Comparison of ENCODE assay signal across 8 cellular contexts in the genomic region with DNA sequence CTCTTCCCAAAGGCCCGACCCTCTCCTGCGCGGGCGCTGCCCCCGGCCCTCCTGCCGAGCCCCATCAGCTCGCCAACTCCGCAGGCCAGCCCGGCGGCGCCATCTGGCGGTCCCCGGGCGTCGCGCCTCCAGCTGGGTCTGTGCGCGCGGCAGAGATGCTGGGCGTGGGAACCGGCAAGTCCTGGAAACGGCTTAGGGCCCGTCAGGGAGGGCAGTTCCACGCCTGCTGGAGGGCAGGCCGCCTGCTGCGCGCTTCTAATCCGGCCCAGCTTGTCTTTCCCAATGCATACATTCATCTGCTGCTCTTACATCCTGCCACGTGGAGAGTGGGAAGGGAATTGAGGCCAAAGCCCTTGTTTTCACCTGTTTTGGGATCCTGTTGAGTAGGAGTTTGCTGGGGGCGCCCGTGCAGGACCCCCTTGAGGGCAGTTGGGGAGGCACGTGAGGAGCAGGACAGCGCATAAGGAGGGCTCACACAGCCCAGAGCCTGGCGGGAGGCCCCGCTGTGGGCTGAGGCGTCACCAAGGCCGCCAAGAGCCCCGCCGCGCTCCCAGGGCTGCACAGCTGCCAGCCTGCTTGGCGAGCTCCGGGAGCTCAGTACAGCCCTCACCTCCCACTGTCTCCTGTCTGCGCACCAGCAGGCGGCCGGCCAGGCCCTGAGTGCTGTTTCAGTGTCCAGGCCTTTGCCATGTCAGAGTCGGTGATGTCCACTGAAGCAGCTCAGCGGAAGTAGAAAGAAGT.
A peak's percentile ranks its signal among the peaks of the same experiment; 100 is the strongest.
DNase-seq lines count a peak whose midpoint lies in the region; ATAC-seq, FAIRE-seq and TF ChIP-seq lines count a peak whose summit lies in the region.

No MANE protein-coding gene starts in this region.

- H2AFZ ChIP-seq in astrocyte (ENCODE audit: low read depth, low read length) = peak overlapping the region; percentile 80

- in situ Hi-C loops in HAP-1 (cut with MboI; ENCODE audit: low sequenced_read_pairs) = no loop called here

- H3K4me1 Mint-ChIP-seq in CD14-positive monocyte (peaks cover 1% of the 10 kb centered on the region), astrocyte (ENCODE audit: low read depth, unreplicated experiment) (no peaks in the 10 kb centered on the region)

- no peaks in the 10 kb centered on the region for H3K79me2 ChIP-seq in astrocyte (ENCODE audit: insufficient read depth, low read length)

- ATAC-seq in HG03520 (IDR thresholded peaks at IDR 0.05; ENCODE audit: unreplicated experiment) = no peak

- no peaks in the 10 kb centered on the region for H4K20me1 ChIP-seq in astrocyte (ENCODE audit: insufficient read depth, low read length)

- H3K9ac ChIP-seq in astrocyte (ENCODE audit: low read length) = peak overlapping the region; percentile 67

- H3K4me3 ChIP-seq in HFF-Myc (replicated peaks; ENCODE audit: low read depth, low read length) (peak overlapping the region; percentile 11; the same call in 1 of the 2 replicates), astrocyte (ENCODE audit: insufficient read depth, low read depth, low read length) (peak overlapping the region; percentile 52), iPS-11a (ENCODE audit: low read depth, low read length) (peak overlapping the region; percentile 17), skin epidermis (peak overlapping the region in 6 of 7 experiments; percentile 4 to 23 (median 16)), HAP-1 (no peak overlapping the region)

- no peaks in the 10 kb centered on the region for H3K36me3 Mint-ChIP-seq in CD14-positive monocyte
- peaks cover 19% of the 10 kb centered on the region for H3K36me3 Mint-ChIP-seq in astrocyte (ENCODE audit: low read depth, unreplicated experiment)

- H3K27me3 ChIP-seq in astrocyte (ENCODE audit: insufficient read depth, low read length) (no peaks in the 10 kb centered on the region), HAP-1 (ENCODE audit: low read depth) (no peaks in the 10 kb centered on the region)

- peaks cover 0 to 2% (median 0%) of the 10 kb centered on the region in 7 donors for H3K9me3 Mint-ChIP-seq in CD14-positive monocyte
- no peaks in the 10 kb centered on the region for H3K9me3 Mint-ChIP-seq in astrocyte (ENCODE audit: unreplicated experiment)

- no peak overlapping the region for H3K27ac Mint-ChIP-seq in CD14-positive monocyte
- no peak overlapping the region for H3K27ac Mint-ChIP-seq in astrocyte (ENCODE audit: unreplicated experiment)

- no peak for FAIRE-seq in astrocyte (lab: Jason Lieb, UNC)

- TF ChIP-seq CTCF in CD14-positive monocyte (IDR thresholded peaks at IDR 0.05) = peak; percentile 71
- peak; percentile 93 for TF ChIP-seq CTCF in HFF-Myc (IDR thresholded peaks at IDR 0.05; ENCODE audit: low read depth, low read length, missing control alignments)
- TF ChIP-seq CTCF in astrocyte (IDR thresholded peaks at IDR 0.05; ENCODE audit: insufficient read depth, low read depth, low read length) = peak; percentile 57

- DNase-seq in CD14-positive monocyte (ENCODE audit: low spot score) (no peak), HFF-Myc (ENCODE audit: extremely low read depth, low read depth) (peak; percentile 22), T follicular helper cell (ENCODE audit: low read depth) (peak; percentile 35), astrocyte (ENCODE audit: low read depth) (peak; percentile 64), HAP-1 (ENCODE audit: low spot score in 2 of 2) (no peak)

- H3K9me3 ChIP-seq in astrocyte (ENCODE audit: insufficient read depth, low read depth, low read length) = no peaks in the 10 kb centered on the region
- no peaks in the 10 kb centered on the region for H3K9me3 ChIP-seq in HAP-1

- H3K27me3 Mint-ChIP-seq in CD14-positive monocyte (ENCODE audit: low read depth in 3 of 3) (peaks cover 7 to 8% (median 7%) of the 10 kb centered on the region in 3 donors), astrocyte (ENCODE audit: low read depth, unreplicated experiment) (peaks cover 7% of the 10 kb centered on the region)

- H3K4me3 Mint-ChIP-seq in CD14-positive monocyte (no peak overlapping the region), astrocyte (ENCODE audit: unreplicated experiment) (no peak overlapping the region)

- peaks cover 8% of the 10 kb centered on the region for H3K4me1 ChIP-seq in astrocyte (ENCODE audit: insufficient read depth, low read length)
- peaks cover 10% of the 10 kb centered on the region for H3K4me1 ChIP-seq in HAP-1

- H3K36me3 ChIP-seq in astrocyte (ENCODE audit: insufficient read depth, low read length) (no peaks in the 10 kb centered on the region), HAP-1 (replicated peaks) (no peaks in the 10 kb centered on the region)

- H3K4me2 ChIP-seq in astrocyte (ENCODE audit: low read length) = peak overlapping the region; percentile 84

- intact Hi-C loops in CD14-positive monocyte (cut with micrococcal nuclease) = no loop called here

- peak overlapping the region; percentile 33 for H3K27ac ChIP-seq in astrocyte (ENCODE audit: low read depth, low read length)
- peak overlapping the region in 1 of 21 experiments; percentile 35 for H3K27ac ChIP-seq in skin epidermis

Comparison
In these comparisons a context has a peak if more than half of its experiments do, and no peak if none do; other contexts are left out.
1. DNase-seq: peak in HFF-Myc (single experiment), T follicular helper cell (single experiment) and astrocyte (single experiment); none in CD14-positive monocyte (single experiment) and HAP-1 (0 of 2).
2. Peak in every context shown above with its lines, with median percentiles within 50 percentile points of each other: CTCF ChIP-seq.